26 cellular contexts compared by ENCODE assay signal in genomic region chr1:53111693-53112092, GRCh38. TPM values are rescaled to one million over a fixed set of nuclear protein-coding genes. Genes with fewer than 3 reads are reported as not detected.
"Had no signal": no experiment of that assay in that cellular context is flagged by ENCODE, and none has a peak within 500 bp of the region (broad histone marks: within the 10 kb centered on the region; RNA-seq: fewer than 3 reads in every experiment).

No MANE protein-coding gene starts in this region.

- H3K4me1 Mint-ChIP-seq: stimulated activated memory B cell treated with anti-CD40 and anti-IgM and Interleukin-4, amounts not matched to agents 10 μg/mL and 1 μg/mL and 100 μg/mL, for 72 hours had no signal

- H3K36me3 ChIP-seq: ascending aorta, cardiac muscle cell, esophagus squamous epithelium, sigmoid colon, tibial artery, uterus had no signal

- H3K79me2 ChIP-seq: parathyroid adenoma had no signal

- H3K9me3 ChIP-seq: esophagus squamous epithelium, uterus had no signal

- H3K4me1 ChIP-seq: foreskin keratinocyte, parathyroid adenoma, uterus had no signal

- H3K36me3 Mint-ChIP-seq: mesothelial cell of epicardium; stimulated activated memory B cell treated with anti-CD40 and anti-IgM and Interleukin-4, amounts not matched to agents 10 μg/mL and 1 μg/mL and 100 μg/mL, for 72 hours; T-cell had no signal

- H3K27ac Mint-ChIP-seq: activated naive CD4-positive, alpha-beta T cell treated with anti-CD3 and anti-CD28 coated beads for 36 hours; activated naive CD8-positive, alpha-beta T cell treated with anti-CD3 and anti-CD28 coated beads, Interleukin-2, amount 50 U/mL, for 24 hours; activated T-helper 2 cell treated with anti-CD3 and anti-CD28 coated beads, Interferon-gamma antibody, Interleukin-2, Interleukin-4, amounts not matched to agents 10 μg/mL and 5 μg/mL and 100 μg/mL, durations not matched to agents 14 hours and 24 hours and 36 hours; mesothelial cell of epicardium; stimulated activated memory B cell treated with anti-CD40 and anti-IgM and Interleukin-4, amounts not matched to agents 10 μg/mL and 1 μg/mL and 100 μg/mL, for 72 hours; T-cell had no signal

- H3K27me3 ChIP-seq: ascending aorta, esophagus squamous epithelium, sigmoid colon, tibial artery, uterus had no signal

- H3K9ac ChIP-seq: parathyroid adenoma had no signal

- DNase-seq: activated CD4-positive, alpha-beta T cell treated with anti-CD3 and anti-CD28 coated beads, Interleukin-2, amount 50 U/mL, for 4 hours; activated CD4-positive, CD25-positive, alpha-beta regulatory T cell treated with anti-CD3 and anti-CD28 coated beads, Interleukin-2, amount 50 U/mL, for 72 hours; activated naive CD8-positive, alpha-beta T cell treated with anti-CD3 and anti-CD28 coated beads, Interleukin-2, amount 50 U/mL, for 24 hours; activated T-cell treated with anti-CD3 and anti-CD28 coated beads, Interleukin-2, amount 50 U/mL, for 1 hour; effector CD4-positive, alpha-beta T cell; esophagus squamous epithelium; glutamatergic neuron; hypothalamus; kidney; left ventricle myocardium superior; sigmoid colon; stimulated activated CD4-positive, alpha-beta T cell treated with anti-CD3 and anti-CD28 coated beads, Interleukin-12 subunit alpha, Interleukin-12 subunit beta, amount 100 ng/mL, for 4 hours; T-cell; T-helper 9 cell; tibial artery; uterus had no signal

- ATAC-seq: activated naive CD8-positive, alpha-beta T cell treated with anti-CD3 and anti-CD28 coated beads, Interleukin-2, amount 50 U/mL, for 24 hours; foreskin keratinocyte; left ventricle myocardium superior; stimulated activated memory B cell treated with anti-CD40 and anti-IgM and Interleukin-4, amounts not matched to agents 10 μg/mL and 1 μg/mL and 100 μg/mL, for 72 hours had no signal

- H3K4me3 ChIP-seq: ascending aorta, cardiac muscle cell, esophagus squamous epithelium, sigmoid colon, tibial artery, uterus had no signal

- H2AFZ ChIP-seq: parathyroid adenoma had no signal

- H3K9me3 Mint-ChIP-seq: activated naive CD4-positive, alpha-beta T cell treated with anti-CD3 and anti-CD28 coated beads for 36 hours; activated naive CD8-positive, alpha-beta T cell treated with anti-CD3 and anti-CD28 coated beads, Interleukin-2, amount 50 U/mL, for 24 hours; activated T-helper 2 cell treated with anti-CD3 and anti-CD28 coated beads, Interferon-gamma antibody, Interleukin-2, Interleukin-4, amounts not matched to agents 10 μg/mL and 5 μg/mL and 100 μg/mL, durations not matched to agents 14 hours and 24 hours and 36 hours; mesothelial cell of epicardium; stimulated activated memory B cell treated with anti-CD40 and anti-IgM and Interleukin-4, amounts not matched to agents 10 μg/mL and 1 μg/mL and 100 μg/mL, for 72 hours; T-cell had no signal

- FAIRE-seq: colon, endothelial cell of umbilical vein, kidney had no signal

- H3K27ac ChIP-seq: cardiac muscle cell, esophagus squamous epithelium, foreskin keratinocyte, parathyroid adenoma had no signal

- H3K4me3 Mint-ChIP-seq: activated naive CD4-positive, alpha-beta T cell treated with anti-CD3 and anti-CD28 coated beads for 36 hours; activated naive CD8-positive, alpha-beta T cell treated with anti-CD3 and anti-CD28 coated beads, Interleukin-2, amount 50 U/mL, for 24 hours; mesothelial cell of epicardium; stimulated activated memory B cell treated with anti-CD40 and anti-IgM and Interleukin-4, amounts not matched to agents 10 μg/mL and 1 μg/mL and 100 μg/mL, for 72 hours; T-cell had no signal

RNA-seq across cellular contexts. Expression of gene SLC1A7, which starts 30.7 kb away (rescaled TPM):
- total RNA-seq: activated naive CD4-positive, alpha-beta T cell treated with anti-CD3 and anti-CD28 coated beads for 36 hours; activated T-helper 2 cell treated with anti-CD3 and anti-CD28 coated beads, Interferon-gamma antibody, Interleukin-2, Interleukin-4, amounts not matched to agents 10 μg/mL and 5 μg/mL and 100 μg/mL, durations not matched to agents 14 hours and 24 hours and 36 hours; ascending aorta; cardiac muscle cell; endothelial cell of umbilical vein; foreskin keratinocyte; kidney; mesothelial cell of epicardium had no signal
- polyA plus RNA-seq: cardiac muscle cell, endothelial cell of umbilical vein, foreskin keratinocyte had no signal

RNA-seq across cellular contexts. Expression of gene PODN, which starts 49.7 kb away (rescaled TPM):
- total RNA-seq: activated naive CD4-positive, alpha-beta T cell treated with anti-CD3 and anti-CD28 coated beads for 36 hours; activated T-helper 2 cell treated with anti-CD3 and anti-CD28 coated beads, Interferon-gamma antibody, Interleukin-2, Interleukin-4, amounts not matched to agents 10 μg/mL and 5 μg/mL and 100 μg/mL, durations not matched to agents 14 hours and 24 hours and 36 hours; foreskin keratinocyte had no signal
- polyA plus RNA-seq: foreskin keratinocyte had no signal
